ENCODE assay signal across 8 cellular contexts in genomic region chr19:4375620-4376228, GRCh38. TPM values are rescaled to one million over a fixed set of nuclear protein-coding genes. Genes with fewer than 3 reads are reported as not detected.
A peak's percentile ranks its signal among the peaks of the same experiment; 100 is the strongest.
DNase-seq lines count a peak whose midpoint lies in the region; ATAC-seq and TF ChIP-seq lines count a peak whose summit lies in the region.

No MANE protein-coding gene starts in this region.

- DNase-seq in T-helper 1 cell (no peak), HL-60 (ENCODE audit: low read depth in 1 of 2, low spot score in 1 of 2) (peak; percentile 54 to 70), UCSD-AML1 (lab: John Stamatoyannopoulos, UW; ENCODE audit: unreplicated experiment) (peak; percentile 44), head of caudate nucleus (peak in 33 of 42 donors; percentile 40 to 80 (median 65))

- H3K4me1 ChIP-seq in skeletal muscle satellite cell (ENCODE audit: control insufficient read depth, insufficient read depth, low read length) = peaks cover 97% of the 10 kb centered on the region

- TF ChIP-seq CTCF in HL-60 (IDR thresholded peaks at IDR 0.05; ENCODE audit: insufficient read depth, low read length) = peak; percentile 15

- H3K4me1 Mint-ChIP-seq in T-helper 1 cell treated with Interleukin-12 subunit alpha and Interleukin-12 subunit beta and Interleukin-4 antibody, amounts not matched to agents 30 μg/mL and 1 μg/mL, for 36 hours (ENCODE audit: low read depth) = peaks cover 54% of the 10 kb centered on the region

- H3K9me3 ChIP-seq in skeletal muscle satellite cell (replicated peaks; ENCODE audit: low read length) = no peaks in the 10 kb centered on the region

- H3K27ac Mint-ChIP-seq in T-helper 1 cell treated with Interleukin-12 subunit alpha and Interleukin-12 subunit beta and Interleukin-4 antibody, amounts not matched to agents 30 μg/mL and 1 μg/mL, for 36 hours = peak overlapping the region; percentile 59

- intact Hi-C loops in head of caudate nucleus (cut with DNase I) = no loop called here

- peak overlapping the region; percentile 78 for H3K9ac ChIP-seq in skeletal muscle satellite cell (ENCODE audit: low read depth, low read length)

- no peaks in the 10 kb centered on the region for H3K27me3 ChIP-seq in HL-60 (ENCODE audit: insufficient read depth, poor library complexity, severe bottlenecking)
- H3K27me3 ChIP-seq in skeletal muscle satellite cell (ENCODE audit: control insufficient read depth, insufficient read depth, low read length) = no peaks in the 10 kb centered on the region

- peaks cover 3% of the 10 kb centered on the region for H3K36me3 Mint-ChIP-seq in T-helper 1 cell treated with Interleukin-12 subunit alpha and Interleukin-12 subunit beta and Interleukin-4 antibody, amounts not matched to agents 30 μg/mL and 1 μg/mL, for 36 hours (ENCODE audit: low read depth)

- peak overlapping the region; percentile 77 for H3K4me2 ChIP-seq in skeletal muscle satellite cell (ENCODE audit: low read length)

- H3K27me3 Mint-ChIP-seq in T-helper 1 cell treated with Interleukin-12 subunit alpha and Interleukin-12 subunit beta and Interleukin-4 antibody, amounts not matched to agents 30 μg/mL and 1 μg/mL, for 36 hours (ENCODE audit: low read depth) = no peaks in the 10 kb centered on the region

- H3K36me3 ChIP-seq in skeletal muscle satellite cell (ENCODE audit: insufficient read depth, low read length) = peaks cover 10% of the 10 kb centered on the region

- ATAC-seq in HG02798 (IDR thresholded peaks at IDR 0.05; ENCODE audit: poor library complexity, unreplicated experiment) (no peak), GM18873 (IDR thresholded peaks at IDR 0.05; ENCODE audit: low FRiP score, unreplicated experiment) (no peak)

- H3K4me3 ChIP-seq in HL-60 (replicated peaks; ENCODE audit: insufficient read depth, low read length) = no peak overlapping the region
- no peak overlapping the region for H3K4me3 ChIP-seq in skeletal muscle satellite cell (ENCODE audit: low read length)

- peak overlapping the region; percentile 74 for H3K27ac ChIP-seq in HL-60 (replicated peaks)

- no peak overlapping the region for H3K4me3 Mint-ChIP-seq in T-helper 1 cell treated with Interleukin-12 subunit alpha and Interleukin-12 subunit beta and Interleukin-4 antibody, amounts not matched to agents 30 μg/mL and 1 μg/mL, for 36 hours

- H3K9me3 Mint-ChIP-seq in T-helper 1 cell treated with Interleukin-12 subunit alpha and Interleukin-12 subunit beta and Interleukin-4 antibody, amounts not matched to agents 30 μg/mL and 1 μg/mL, for 36 hours = no peaks in the 10 kb centered on the region

RNA-seq across cellular contexts. Expression of gene SH3GL1, which starts 24.6 kb away (rescaled TPM):
- 91.8 and 122 TPM in 2 replicates for total RNA-seq in skeletal muscle satellite cell (2012; rRNA removed)

RNA-seq across cellular contexts. Expression of gene CHAF1A, which starts 26.7 kb away (rescaled TPM):
- 9.8 and 17.2 TPM in 2 replicates for total RNA-seq in skeletal muscle satellite cell (2012; rRNA removed)

RNA-seq across cellular contexts. Expression of gene MPND, which starts 32.4 kb away (rescaled TPM):
- total RNA-seq in skeletal muscle satellite cell (2012; rRNA removed) = 3.7 and 4.8 TPM in 2 replicates

RNA-seq across cellular contexts. Expression of gene STAP2, which starts 37.1 kb away (rescaled TPM):
- 2.0 and 2.5 TPM in 2 replicates for total RNA-seq in skeletal muscle satellite cell (2012; rRNA removed)

Comparison
In these comparisons a context has a peak if more than half of its experiments do, and no peak if none do; other contexts are left out.
1. DNase-seq: peak in HL-60 (2 of 2), UCSD-AML1 (single experiment) and head of caudate nucleus (33 of 42); none in T-helper 1 cell (0 of 5).